Comparison of ENCODE assay signal across 1 cellular context in genomic region chr18:12884521-12885323, GRCh38.
TF ChIP-seq lines count a peak whose summit lies in the region.

No MANE protein-coding gene starts in this region.

TF ChIP-seq in IMR-90, 13 proteins besides CTCF, POLR2A, EP300 and RAD21:
- TF ChIP-seq ELK1 (IDR thresholded peaks at IDR 0.05; ENCODE audit: borderline replicate concordance, low read depth, low read length) (no peak), RFX5 (IDR thresholded peaks at IDR 0.05; ENCODE audit: low read depth, low read length) (no peak), MAFK (IDR thresholded peaks at IDR 0.05; ENCODE audit: low read depth, low read length) (no peak), MAZ (IDR thresholded peaks at IDR 0.05; ENCODE audit: borderline replicate concordance, low read depth, low read length) (no peak), RCOR1 (IDR thresholded peaks at IDR 0.05; ENCODE audit: insufficient replicate concordance, low read length) (no peak)
